In genomic region chr2:166376488-166376828, GRCh38 we compare ENCODE assay signal across 8 cellular contexts. TPM values are rescaled to one million over a fixed set of nuclear protein-coding genes. Genes with fewer than 3 reads are reported as not detected.
DNase-seq lines count a peak whose midpoint lies in the region; ATAC-seq and TF ChIP-seq lines count a peak whose summit lies in the region.

No MANE protein-coding gene starts in this region.

- H3K9me3 ChIP-seq in hepatocyte (ENCODE audit: low read depth), result no peaks in the 10 kb centered on the region

- DNase-seq in H7 (no peak), hepatocyte (ENCODE audit: low spot score) (no peak), skeletal muscle cell (ENCODE audit: low read depth) (no peak), erythroblast (lab: John Stamatoyannopoulos, UW) (no peak), MV-4-11 (lab: John Stamatoyannopoulos, UW) (no peak), NCI-H526 treated with DMSO at 0.1 percent for 48 hours (lab: John Stamatoyannopoulos, UW) (no peak)

- no peaks in the 10 kb centered on the region for H3K4me1 ChIP-seq in hepatocyte (ENCODE audit: insufficient read depth)

- WGBS in hepatocyte (ENCODE audit: low lambda C conversion rate, missing lambda C conversion rate), result 4% methylated on average over 11 of the region's 11 CpGs

- H3K36me3 ChIP-seq in H7 (replicated peaks; ENCODE audit: control insufficient read depth, insufficient read depth, low read length), result no peaks in the 10 kb centered on the region
- H3K36me3 ChIP-seq in hepatocyte (replicated peaks; ENCODE audit: insufficient read depth, low read depth), result no peaks in the 10 kb centered on the region

- no peaks in the 10 kb centered on the region for H3K9me2 ChIP-seq in hepatocyte (replicated peaks; ENCODE audit: insufficient read depth)

- H3K27me3 ChIP-seq in H7 (ENCODE audit: control insufficient read depth, insufficient read depth, low read length) (peaks cover 3% of the 10 kb centered on the region; the same call in 1 of the 2 replicates), hepatocyte (peaks cover 5% of the 10 kb centered on the region)

- peak overlapping the region; percentile 47 for H2AFZ ChIP-seq in hepatocyte

- TF ChIP-seq CTCF in WI38 (IDR thresholded peaks at IDR 0.05; ENCODE audit: low read depth, low read length) (no peak), hepatocyte (IDR thresholded peaks at IDR 0.05; ENCODE audit: poor library complexity) (no peak)

- peak overlapping the region; percentile 90 for H3K4me2 ChIP-seq in hepatocyte

- H3K4me3 ChIP-seq in H7 (ENCODE audit: insufficient read depth, low read depth, low read length) (peak overlapping the region; percentile 71), WI38 (ENCODE audit: low read depth, low read length) (peak overlapping the region; percentile 77), hepatocyte (peak overlapping the region; percentile 36), skeletal muscle cell (ENCODE audit: low read depth, low read length) (peak overlapping the region; percentile 56)

- no peaks in the 10 kb centered on the region for H4K20me1 ChIP-seq in hepatocyte (ENCODE audit: insufficient read depth, poor library complexity, severe bottlenecking)

- peak overlapping the region; percentile 59 for H3K27ac ChIP-seq in hepatocyte

- no peak for ATAC-seq in GM18517 (IDR thresholded peaks at IDR 0.05; ENCODE audit: unreplicated experiment)

- no peaks in the 10 kb centered on the region for H3K79me2 ChIP-seq in hepatocyte

- no peak for TF ChIP-seq POLR2A in erythroblast (IDR thresholded peaks at IDR 0.05; ENCODE audit: low read length)

RNA-seq across cellular contexts. Expression of gene SCN9A, which starts 0.7 kb away (rescaled TPM):
- total RNA-seq in H7 (2014; rRNA removed; shearing (Covaris generic)), result 0.90 and 0.92 TPM in 2 replicates
- 9.0 and 11.7 TPM in 2 replicates for total RNA-seq in hepatocyte
- 4.1 and 5.1 TPM in 2 replicates for polyA plus RNA-seq in hepatocyte
